30 cellular contexts compared by ENCODE assay signal in the genomic region with DNA sequence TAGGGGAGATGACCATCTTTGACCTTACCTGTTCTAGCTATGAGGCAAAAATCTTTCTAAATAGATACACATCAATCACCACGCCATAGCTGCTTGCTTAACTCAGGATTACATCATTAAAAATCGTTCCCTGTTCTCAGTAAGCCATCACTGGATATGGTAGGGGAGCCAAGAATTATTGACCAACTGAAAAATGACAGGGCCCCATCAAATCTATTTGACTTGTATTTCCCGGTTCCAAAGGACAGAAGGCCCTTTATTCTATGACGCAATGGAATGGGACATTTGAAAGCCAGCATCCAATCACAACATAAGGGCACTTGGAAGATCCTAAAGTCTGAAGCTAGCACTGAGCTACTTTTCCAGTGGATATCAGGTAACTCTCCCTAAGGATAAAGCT.
"Had no signal": no experiment of that assay in that cellular context is flagged by ENCODE, and none has a peak within 500 bp of the region (broad histone marks: within the 10 kb centered on the region; RNA-seq: fewer than 3 reads in every experiment).

No MANE protein-coding gene starts in this region.

- DNase-seq: activated CD4-positive, alpha-beta memory T cell treated with anti-CD3 and anti-CD28 coated beads, Interleukin-2, amount 10 ng/mL, durations not matched to agents 7 days and 5 days; activated CD4-positive, alpha-beta T cell treated with anti-CD3 and anti-CD28 coated beads for 36 hours; activated CD4-positive, alpha-beta T cell treated with anti-CD3 and anti-CD28 coated beads, Interleukin-2, amount 50 U/mL, for 1 hour; activated CD4-positive, CD25-positive, alpha-beta regulatory T cell; activated gamma-delta T cell treated with Interleukin-2 at 50 U/mL for 16 hours; activated naive CD4-positive, alpha-beta T cell treated with anti-CD3 and anti-CD28 coated beads, Interleukin-2, amount 10 ng/mL, durations not matched to agents 7 days and 5 days; activated naive CD8-positive, alpha-beta T cell treated with anti-CD3 and anti-CD28 coated beads, Interleukin-2, amount 10 ng/mL, durations not matched to agents 7 days and 5 days; activated T-cell treated with anti-CD3 and anti-CD28 coated beads, Interleukin-2, amount 50 U/mL, for 72 hours; adrenal gland; anterior cingulate cortex; KG1; NCI-H1092; NCI-H1417; NCI-H2029; NCI-H2107; NCI-H2171 treated with DMSO at 0.1 percent for 48 hours; NCI-H226; NCI-H510A; NCI-H526 treated with DMSO at 0.1 percent for 48 hours; NCI-H82; OCI-M1; RPMI8226; T-cell; T-helper 2 cell; T1000 had no signal

- H3K4me1 Mint-ChIP-seq: activated CD4-positive, alpha-beta memory T cell treated with anti-CD3 and anti-CD28 coated beads, Interleukin-2, amount 10 ng/mL, durations not matched to agents 7 days and 5 days; activated CD4-positive, alpha-beta T cell treated with anti-CD3 and anti-CD28 coated beads for 36 hours; activated naive CD4-positive, alpha-beta T cell treated with anti-CD3 and anti-CD28 coated beads, Interleukin-2, amount 10 ng/mL, durations not matched to agents 7 days and 5 days; activated naive CD8-positive, alpha-beta T cell treated with anti-CD3 and anti-CD28 coated beads, Interleukin-2, amount 10 ng/mL, durations not matched to agents 7 days and 5 days had no signal

- H3K9me3 Mint-ChIP-seq: activated CD4-positive, alpha-beta memory T cell treated with anti-CD3 and anti-CD28 coated beads, Interleukin-2, amount 10 ng/mL, durations not matched to agents 7 days and 5 days; activated naive CD4-positive, alpha-beta T cell treated with anti-CD3 and anti-CD28 coated beads, Interleukin-2, amount 10 ng/mL, durations not matched to agents 7 days and 5 days; activated naive CD8-positive, alpha-beta T cell treated with anti-CD3 and anti-CD28 coated beads, Interleukin-2, amount 10 ng/mL, durations not matched to agents 7 days and 5 days; activated T-cell treated with anti-CD3 and anti-CD28 coated beads, Interleukin-2, amount 50 U/mL, for 72 hours; activated T-helper 2 cell treated with anti-CD3 and anti-CD28 coated beads, Interferon-gamma antibody, Interleukin-2, Interleukin-4, amounts not matched to agents 10 μg/mL and 5 μg/mL and 100 μg/mL, durations not matched to agents 14 hours and 24 hours and 36 hours; T-cell had no signal

- H3K36me3 Mint-ChIP-seq: activated naive CD4-positive, alpha-beta T cell treated with anti-CD3 and anti-CD28 coated beads, Interleukin-2, amount 10 ng/mL, durations not matched to agents 7 days and 5 days; activated naive CD8-positive, alpha-beta T cell treated with anti-CD3 and anti-CD28 coated beads, Interleukin-2, amount 10 ng/mL, durations not matched to agents 7 days and 5 days; T-cell had no signal

- H3K27ac ChIP-seq: adrenal gland, SK-N-MC had no signal

- H3K27me3 Mint-ChIP-seq: T-cell had no signal

- H3K27ac Mint-ChIP-seq: activated CD4-positive, alpha-beta memory T cell treated with anti-CD3 and anti-CD28 coated beads, Interleukin-2, amount 10 ng/mL, durations not matched to agents 7 days and 5 days; activated CD4-positive, alpha-beta T cell treated with anti-CD3 and anti-CD28 coated beads for 36 hours; activated naive CD4-positive, alpha-beta T cell treated with anti-CD3 and anti-CD28 coated beads, Interleukin-2, amount 10 ng/mL, durations not matched to agents 7 days and 5 days; activated naive CD8-positive, alpha-beta T cell treated with anti-CD3 and anti-CD28 coated beads, Interleukin-2, amount 10 ng/mL, durations not matched to agents 7 days and 5 days; activated T-cell treated with anti-CD3 and anti-CD28 coated beads, Interleukin-2, amount 50 U/mL, for 72 hours; activated T-helper 2 cell treated with anti-CD3 and anti-CD28 coated beads, Interferon-gamma antibody, Interleukin-2, Interleukin-4, amounts not matched to agents 10 μg/mL and 5 μg/mL and 100 μg/mL, durations not matched to agents 14 hours and 24 hours and 36 hours; T-cell had no signal

- H3K4me3 Mint-ChIP-seq: activated CD4-positive, alpha-beta memory T cell treated with anti-CD3 and anti-CD28 coated beads, Interleukin-2, amount 10 ng/mL, durations not matched to agents 7 days and 5 days; activated CD4-positive, alpha-beta T cell treated with anti-CD3 and anti-CD28 coated beads for 36 hours; activated naive CD4-positive, alpha-beta T cell treated with anti-CD3 and anti-CD28 coated beads, Interleukin-2, amount 10 ng/mL, durations not matched to agents 7 days and 5 days; activated naive CD8-positive, alpha-beta T cell treated with anti-CD3 and anti-CD28 coated beads, Interleukin-2, amount 10 ng/mL, durations not matched to agents 7 days and 5 days; activated T-cell treated with anti-CD3 and anti-CD28 coated beads, Interleukin-2, amount 50 U/mL, for 72 hours; T-cell had no signal

- H3K36me3 ChIP-seq: adrenal gland had no signal

- H3K4me3 ChIP-seq: adrenal gland, SK-N-MC had no signal

- H3K4me1 ChIP-seq: adrenal gland had no signal

- H3K27me3 ChIP-seq: adrenal gland had no signal

- FAIRE-seq: TTC549 had no signal

- ATAC-seq: activated CD4-positive, alpha-beta T cell treated with anti-CD3 and anti-CD28 coated beads for 36 hours; activated T-cell treated with anti-CD3 and anti-CD28 coated beads, Interleukin-2, amount 50 U/mL, for 72 hours; Panc1; Right ventricle myocardium inferior; T-cell had no signal

- H3K9me3 ChIP-seq: adrenal gland had no signal
